Comparison of ENCODE assay signal across 13 cellular contexts in the genomic region with DNA sequence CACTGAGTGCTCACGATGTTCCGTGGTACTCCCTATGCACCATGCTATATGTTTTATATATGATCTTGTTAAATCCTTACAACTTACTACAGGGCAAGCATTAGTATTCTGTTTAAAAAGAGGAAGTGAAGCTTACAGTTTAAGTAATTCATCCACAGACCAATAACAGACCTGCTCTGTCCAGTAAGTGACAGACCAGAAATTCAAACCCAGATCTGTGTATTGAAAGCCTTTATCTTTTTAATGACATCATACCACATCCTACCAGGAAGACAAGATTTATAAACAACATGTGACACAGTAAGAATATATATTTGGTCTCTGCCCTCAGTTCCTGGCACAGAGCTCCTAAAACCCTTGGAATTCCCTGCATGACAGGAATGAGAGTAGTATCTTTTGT.
DNase-seq lines count a peak whose midpoint lies in the region; ATAC-seq lines count a peak whose summit lies in the region.
"Had no signal": no experiment of that assay in that cellular context is flagged by ENCODE, and none has a peak within 500 bp of the region (broad histone marks: within the 10 kb centered on the region; RNA-seq: fewer than 3 reads in every experiment).

No MANE protein-coding gene starts in this region.

- POLR2A ChIA-PET in activated CD4-positive, alpha-beta T cell treated with anti-CD3 and anti-CD28 coated beads, Interleukin-2, amount 10 ng/mL, durations not matched to agents 7 days and 5 days (lab: Charles Lee), result no interaction called here

- no peaks in the 10 kb centered on the region for H3K9me3 ChIP-seq in mucosa of rectum (ENCODE audit: control insufficient read depth in 2 of 2, low read length in 2 of 2)

- H3K9ac ChIP-seq in mucosa of rectum (ENCODE audit: low read depth in 1 of 2, low read length in 2 of 2), result no peak overlapping the region

- ATAC-seq in GM19043 (IDR thresholded peaks at IDR 0.05; ENCODE audit: low read depth, unreplicated experiment) (peak; percentile 91), HG02623 (IDR thresholded peaks at IDR 0.05; ENCODE audit: unreplicated experiment) (peak; percentile 91), HG03558 (IDR thresholded peaks at IDR 0.05; ENCODE audit: extremely low read depth, unreplicated experiment) (peak; percentile 83)
- ATAC-seq: Right ventricle myocardium inferior had no signal

- peaks cover 15 to 45% of the 10 kb centered on the region in 2 donors for H3K4me1 ChIP-seq in mucosa of rectum (ENCODE audit: control insufficient read depth in 2 of 2, insufficient read depth in 2 of 2, low read length in 2 of 2)

- H3K27ac Mint-ChIP-seq in activated CD4-positive, alpha-beta T cell treated with anti-CD3 and anti-CD28 coated beads, Interleukin-2, amount 10 ng/mL, durations not matched to agents 7 days and 5 days, result no peak overlapping the region

- H3K36me3 ChIP-seq in mucosa of rectum (ENCODE audit: control insufficient read depth in 2 of 2, insufficient read depth in 2 of 2, low read length in 2 of 2), result no peaks in the 10 kb centered on the region

- no peaks in the 10 kb centered on the region for H3K36me3 Mint-ChIP-seq in activated CD4-positive, alpha-beta T cell treated with anti-CD3 and anti-CD28 coated beads, Interleukin-2, amount 10 ng/mL, durations not matched to agents 7 days and 5 days (ENCODE audit: low read depth)

- DNase-seq in NCI-H2107 treated with DMSO at 0.1 percent for 48 hours (lab: John Stamatoyannopoulos, UW; ENCODE audit: unreplicated experiment) (no peak), EL (no peak)
- DNase-seq in activated CD4-positive, alpha-beta T cell treated with anti-CD3 and anti-CD28 coated beads, Interleukin-2, amount 10 ng/mL, durations not matched to agents 7 days and 5 days, result no peak
- no peak for DNase-seq in stimulated activated CD4-positive, alpha-beta T cell treated with anti-CD3 and anti-CD28 coated beads, Interleukin-4, amount 100 ng/mL, for 24 hours
- DNase-seq: activated CD8-positive, alpha-beta memory T cell treated with anti-CD3 and anti-CD28 coated beads for 24 hours; anterior cingulate cortex; NCI-H1694; stimulated activated CD4-positive, alpha-beta T cell treated with anti-CD3 and anti-CD28 coated beads, Interleukin-2, amount 100 ng/mL, for 48 hours had no signal

- H3K27me3 ChIP-seq in mucosa of rectum (ENCODE audit: control insufficient read depth in 2 of 2, insufficient read depth in 2 of 2, low read length in 2 of 2), result no peaks in the 10 kb centered on the region

- CTCF ChIA-PET in activated CD4-positive, alpha-beta T cell treated with anti-CD3 and anti-CD28 coated beads, Interleukin-2, amount 10 ng/mL, durations not matched to agents 7 days and 5 days (lab: Charles Lee), result no interaction called here

- peaks cover 21% of the 10 kb centered on the region for H3K27me3 Mint-ChIP-seq in activated CD4-positive, alpha-beta T cell treated with anti-CD3 and anti-CD28 coated beads, Interleukin-2, amount 10 ng/mL, durations not matched to agents 7 days and 5 days

- H3K4me1 Mint-ChIP-seq in activated CD4-positive, alpha-beta T cell treated with anti-CD3 and anti-CD28 coated beads, Interleukin-2, amount 10 ng/mL, durations not matched to agents 7 days and 5 days, result no peaks in the 10 kb centered on the region

- peak overlapping the region in 1 of 2 donors; percentile 29 for H3K4me3 ChIP-seq in mucosa of rectum (ENCODE audit: low read length in 2 of 2)

- H3K9me3 Mint-ChIP-seq in activated CD4-positive, alpha-beta T cell treated with anti-CD3 and anti-CD28 coated beads, Interleukin-2, amount 10 ng/mL, durations not matched to agents 7 days and 5 days, result no peaks in the 10 kb centered on the region

- H3K4me3 Mint-ChIP-seq in activated CD4-positive, alpha-beta T cell treated with anti-CD3 and anti-CD28 coated beads, Interleukin-2, amount 10 ng/mL, durations not matched to agents 7 days and 5 days, result no peak overlapping the region

- peak overlapping the region; percentile 32 to 54 for H3K27ac ChIP-seq in mucosa of rectum (ENCODE audit: low read depth in 2 of 2, low read length in 2 of 2)
